ENCODE assay signal across 11 cellular contexts in genomic region chr2:65349863-65350262, GRCh38.
DNase-seq lines count a peak whose midpoint lies in the region; ATAC-seq and TF ChIP-seq lines count a peak whose summit lies in the region.
"Had no signal": no experiment of that assay in that cellular context is flagged by ENCODE, and none has a peak within 500 bp of the region (broad histone marks: within the 10 kb centered on the region; RNA-seq: fewer than 3 reads in every experiment).

No MANE protein-coding gene starts in this region.

- H3K4me3 ChIP-seq in SK-N-MC = peak overlapping the region; percentile 60
- no peak overlapping the region for H3K4me3 ChIP-seq in heart right ventricle
- H3K4me3 ChIP-seq in uterus = no peak overlapping the region

- H3K27ac ChIP-seq in SK-N-MC (peak overlapping the region; percentile 86), heart right ventricle (peak overlapping the region in 5 of 10 donors; percentile 9 to 79 (median 55)), uterus (peak overlapping the region; percentile 23 to 56)
- H3K27ac ChIP-seq: neutrophil had no signal

- no peaks in the 10 kb centered on the region for H3K4me1 Mint-ChIP-seq in effector memory CD8-positive, alpha-beta T cell (ENCODE audit: low read depth in 2 of 2)

- peaks cover 14 to 74% (median 55%) of the 10 kb centered on the region in 9 donors for H3K4me1 ChIP-seq in heart right ventricle
- no peaks in the 10 kb centered on the region for H3K4me1 ChIP-seq in uterus

- no peak overlapping the region for H3K4me3 Mint-ChIP-seq in effector memory CD8-positive, alpha-beta T cell
- H3K4me3 Mint-ChIP-seq: activated naive CD4-positive, alpha-beta T cell treated with anti-CD3 and anti-CD28 coated beads for 36 hours had no signal

- H3K36me3 Mint-ChIP-seq in effector memory CD8-positive, alpha-beta T cell (ENCODE audit: insufficient read depth) = no peaks in the 10 kb centered on the region

- TF ChIP-seq CTCF in heart right ventricle (IDR thresholded peaks at IDR 0.05) (no peak), uterus (IDR thresholded peaks at IDR 0.05) (no peak)

- 20 to 25% methylated on average over 4 of the region's 4 CpGs for WGBS in heart right ventricle, 2 donors

- peak; percentile 42 for DNase-seq in NCI-H2196 (lab: John Stamatoyannopoulos, UW; ENCODE audit: unreplicated experiment)
- no peak for DNase-seq in NCI-H2196 treated with DMSO at 0.1 percent for 48 hours (lab: John Stamatoyannopoulos, UW; ENCODE audit: unreplicated experiment)
- no peak for DNase-seq in SK-N-MC (ENCODE audit: low read depth, low spot score)
- peak; percentile 68 to 74 for DNase-seq in heart right ventricle
- peak; percentile 48 to 69 for DNase-seq in uterus
- DNase-seq in effector memory CD8-positive, alpha-beta T cell = no peak
- DNase-seq: ACHN; activated naive CD4-positive, alpha-beta T cell treated with anti-CD3 and anti-CD28 coated beads for 36 hours had no signal

- ATAC-seq in heart right ventricle = peak in 5 of 8 donors; percentile 39 to 74 (median 65)
- no peak for ATAC-seq in activated CD4-positive, CD25-positive, alpha-beta regulatory T cell treated with anti-CD3 and anti-CD28 coated beads, Interleukin-2, amount 50 U/mL, for 24 hours
- no peak for ATAC-seq in effector memory CD8-positive, alpha-beta T cell (replicated peaks)
- no peak for ATAC-seq in HG02852 (IDR thresholded peaks at IDR 0.05; ENCODE audit: unreplicated experiment)

- intact Hi-C loops in heart right ventricle (cut with DNase I) = loop anchor here in 1 of 10 donors (5.0 kb wide), 1 partner anchor 32 kb away; no protein-coding TSS in a partner anchor
- intact Hi-C loops in uterus (cut with DNase I; ENCODE audit: low total_unique reads) = no loop called here

- H3K9me3 ChIP-seq in SK-N-MC (ENCODE audit: low read depth, low read length) (no peaks in the 10 kb centered on the region), heart right ventricle (no peaks in the 10 kb centered on the region), uterus (no peaks in the 10 kb centered on the region)
- H3K9me3 ChIP-seq: neutrophil had no signal

- H3K27me3 ChIP-seq in heart right ventricle (no peaks in the 10 kb centered on the region), uterus (no peaks in the 10 kb centered on the region)
- H3K27me3 ChIP-seq: neutrophil had no signal

- H3K27ac Mint-ChIP-seq in effector memory CD8-positive, alpha-beta T cell = no peak overlapping the region
- H3K27ac Mint-ChIP-seq: activated naive CD4-positive, alpha-beta T cell treated with anti-CD3 and anti-CD28 coated beads for 36 hours had no signal

- peaks cover 0 to 11% of the 10 kb centered on the region in 2 donors for H3K27me3 Mint-ChIP-seq in effector memory CD8-positive, alpha-beta T cell

- H3K9ac ChIP-seq in SK-N-MC (ENCODE audit: insufficient read length) = no peak overlapping the region

- TF ChIP-seq POLR2A in uterus (IDR thresholded peaks at IDR 0.05) = no peak

- H3K36me3 ChIP-seq in SK-N-MC (ENCODE audit: insufficient read depth, low read length) (no peaks in the 10 kb centered on the region), heart right ventricle (no peaks in the 10 kb centered on the region), uterus (no peaks in the 10 kb centered on the region)
- H3K36me3 ChIP-seq: neutrophil had no signal

- no peaks in the 10 kb centered on the region for H3K9me3 Mint-ChIP-seq in effector memory CD8-positive, alpha-beta T cell
- H3K9me3 Mint-ChIP-seq: activated naive CD4-positive, alpha-beta T cell treated with anti-CD3 and anti-CD28 coated beads for 36 hours had no signal

Comparison
In these comparisons a context has a peak if more than half of its experiments do, and no peak if none do; other contexts are left out.
1. DNase-seq: peak in NCI-H2196 (single experiment), heart right ventricle (2 of 2) and uterus (2 of 2); none in NCI-H2196 treated with DMSO at 0.1 percent for 48 hours (single experiment), SK-N-MC (single experiment) and effector memory CD8-positive, alpha-beta T cell (0 of 3).
2. ATAC-seq: peak in heart right ventricle (5 of 8); none in activated CD4-positive, CD25-positive, alpha-beta regulatory T cell treated with anti-CD3 and anti-CD28 coated beads, Interleukin-2, amount 50 U/mL, for 24 hours (0 of 2), effector memory CD8-positive, alpha-beta T cell (single experiment) and HG02852 (single experiment).